9 cellular contexts compared by ENCODE assay signal in genomic region chr19:48738557-48739399, GRCh38. TPM values are rescaled to one million over a fixed set of nuclear protein-coding genes. Genes with fewer than 3 reads are reported as not detected.
DNase-seq lines count a peak whose midpoint lies in the region; ATAC-seq and TF ChIP-seq lines count a peak whose summit lies in the region.
"Had no signal": no experiment of that assay in that cellular context is flagged by ENCODE, and none has a peak within 500 bp of the region (broad histone marks: within the 10 kb centered on the region; RNA-seq: fewer than 3 reads in every experiment).

No MANE protein-coding gene starts in this region.

- H3K4me3 Mint-ChIP-seq in Calu3 (ENCODE audit: low read depth, unreplicated experiment): peak overlapping the region; percentile 26

- TF ChIP-seq CTCF in Calu3 (IDR thresholded peaks at IDR 0.05; ENCODE audit: unreplicated experiment) (peak; percentile 72), MM.1S (IDR thresholded peaks at IDR 0.05; ENCODE audit: low read length) (no peak), gastroesophageal sphincter (IDR thresholded peaks at IDR 0.05) (peak in 3 of 4 experiments; percentile 59 to 69 (median 67)), neutrophil (IDR thresholded peaks at IDR 0.05) (no peak)

- no peaks in the 10 kb centered on the region for H3F3A ChIP-seq in MM.1S (ENCODE audit: insufficient read depth, low read length)

- in situ Hi-C loops in SK-MEL-5 (cut with HindIII; ENCODE audit: low pct_unique_long_range_greater_than_20kb, low sequenced_read_pairs): no loop called here

- no peak overlapping the region for H3K9ac ChIP-seq in MM.1S (ENCODE audit: low read length)

- H3K4me2 ChIP-seq in MM.1S (ENCODE audit: low read depth, low read length): no peak overlapping the region

- H3K4me1 ChIP-seq in MM.1S (ENCODE audit: low read length): no peaks in the 10 kb centered on the region
- H3K4me1 ChIP-seq in gastroesophageal sphincter: peaks cover 0 to 34% (median 0%) of the 10 kb centered on the region in 3 donors
- H3K4me1 ChIP-seq in neutrophil (ENCODE audit: control insufficient read depth in 1 of 2, insufficient read depth in 1 of 2, low read depth in 1 of 2, low read length in 1 of 2): peaks cover 6 to 11% of the 10 kb centered on the region in 2 experiments

- no peak for TF ChIP-seq EP300 in gastroesophageal sphincter (IDR thresholded peaks at IDR 0.05)

- DNase-seq in Calu3: peak; percentile 98
- peak; percentile 26 for DNase-seq in MM.1S
- peak; percentile 74 for DNase-seq in SK-MEL-5 (ENCODE audit: low read depth, low spot score)
- DNase-seq in activated naive CD4-positive, alpha-beta T cell treated with Interleukin-2 at 50 U/mL for 16 hours: peak; percentile 91
- DNase-seq in stromal cell of bone marrow (ENCODE audit: low read depth): peak; percentile 19

- no peaks in the 10 kb centered on the region for H3K9me2 ChIP-seq in MM.1S (replicated peaks; ENCODE audit: insufficient read depth, low read length)

- peaks cover 22% of the 10 kb centered on the region for H3K27me3 Mint-ChIP-seq in Calu3 (ENCODE audit: unreplicated experiment)

- no peak for TF ChIP-seq POLR2A in gastroesophageal sphincter (IDR thresholded peaks at IDR 0.05)

- no peak overlapping the region for H3K27ac Mint-ChIP-seq in Calu3 (ENCODE audit: unreplicated experiment)

- H3K27me3 ChIP-seq in MM.1S (replicated peaks; ENCODE audit: insufficient read depth, low read length) (peaks cover 62% of the 10 kb centered on the region), gastroesophageal sphincter (peaks cover 6% of the 10 kb centered on the region), neutrophil (peaks cover 66% of the 10 kb centered on the region)

- BruUV-seq in Calu3 (replicated peaks; lab: Mats Ljungman, UMichigan): no TSS peak

- no peaks in the 10 kb centered on the region for H4K20me1 ChIP-seq in MM.1S (ENCODE audit: insufficient read depth, low read length)

- peaks cover 17% of the 10 kb centered on the region for H3K36me3 Mint-ChIP-seq in Calu3 (ENCODE audit: insufficient read depth, unreplicated experiment)

- no peaks in the 10 kb centered on the region for H3K9me3 Mint-ChIP-seq in Calu3 (ENCODE audit: low read depth, unreplicated experiment)

- H3K27ac ChIP-seq in MM.1S (ENCODE audit: low read length): no peak overlapping the region
- peak overlapping the region in 3 of 4 donors; percentile 59 to 80 (median 73) for H3K27ac ChIP-seq in gastroesophageal sphincter
- H3K27ac ChIP-seq in neutrophil: no peak overlapping the region

- H3K4me1 Mint-ChIP-seq in Calu3 (ENCODE audit: low read depth, unreplicated experiment): peaks cover 8% of the 10 kb centered on the region

- H3K9me3 ChIP-seq in MM.1S (replicated peaks; ENCODE audit: insufficient read depth, low read length) (no peaks in the 10 kb centered on the region), gastroesophageal sphincter (no peaks in the 10 kb centered on the region), neutrophil (no peaks in the 10 kb centered on the region)

- no peak overlapping the region for H3K4me3 ChIP-seq in MM.1S (ENCODE audit: low read length)
- peak overlapping the region; percentile 27 to 62 for H3K4me3 ChIP-seq in gastroesophageal sphincter
- peak overlapping the region; percentile 40 to 45 for H3K4me3 ChIP-seq in neutrophil (ENCODE audit: low read depth in 1 of 2, low read length in 1 of 2)

- 6% methylated on average over 9 of the region's 95 CpGs; no CpG with 5 or more reads in 1 of the 2 donors for WGBS in gastroesophageal sphincter (ENCODE audit: low coverage in 1 of 2), 2 donors

- intact Hi-C loops in Calu3 (cut with micrococcal nuclease; ENCODE audit: unreplicated experiment): loop anchor here (5.0 kb wide), 1 partner anchor 61 kb away; no protein-coding TSS in a partner anchor

- H3K36me3 ChIP-seq in MM.1S (replicated peaks; ENCODE audit: insufficient read depth, low read length) (no peaks in the 10 kb centered on the region), gastroesophageal sphincter (no peaks in the 10 kb centered on the region), neutrophil (no peaks in the 10 kb centered on the region)

- H2AFZ ChIP-seq in MM.1S (ENCODE audit: low read length): no peak overlapping the region

- H3K79me2 ChIP-seq in MM.1S (ENCODE audit: low read length): no peaks in the 10 kb centered on the region

- ATAC-seq in GM21723 (IDR thresholded peaks at IDR 0.05; ENCODE audit: unreplicated experiment) (peak; percentile 70), gastroesophageal sphincter (peak; percentile 86)

- CTCF ChIA-PET in Calu3 (lab: Charles Lee): interaction anchor here (0.6 to 2.3 kb wide), 14 partner anchors 9 to 254 kb away, joined by 3 to 15 read pairs (median 3); partner anchors contain the start of genes CA11 and FUT2

RNA-seq across cellular contexts. Expression of gene RASIP1, which starts 1.6 kb away (rescaled TPM):
- total RNA-seq in Calu3 (2022) (0.09 and 0.29 TPM in 2 replicates), gastroesophageal sphincter (10 to 100 TPM in 3 of 4 donors, 1 to 10 TPM in 1; 9.8 to 16.4 (median 10.3) TPM)
- total RNA-seq in SK-MEL-5 (2014; rRNA removed; shearing (Covaris generic)): 0.71 and 1.2 TPM in 2 replicates
- polyA plus RNA-seq in SK-MEL-5 (2015; cell fraction: cytosol; rRNA removed): 0.23 and 1.1 TPM in 2 replicates
- polyA plus RNA-seq in SK-MEL-5 (2015; cell fraction: nucleus; rRNA removed): 1.2 and 2.0 TPM in 2 replicates

RNA-seq across cellular contexts. Expression of gene IZUMO1, which starts 7.9 kb away (rescaled TPM):
- total RNA-seq in Calu3 (2022) (0.31 and 0.42 TPM in 2 replicates), gastroesophageal sphincter (under 1 TPM in 1 of 4 donors, not detected in 3; 0.27 TPM)
- total RNA-seq in SK-MEL-5 (2014; rRNA removed; shearing (Covaris generic)): not detected in 2 replicates
- polyA plus RNA-seq in SK-MEL-5 (2015; cell fraction: cytosol; rRNA removed): not detected in 2 replicates
- not detected in 2 replicates for polyA plus RNA-seq in SK-MEL-5 (2015; cell fraction: nucleus; rRNA removed)
- total RNA-seq: glomerular endothelial cell had no signal

RNA-seq across cellular contexts. Expression of gene FUT1, which starts 13.7 kb away (rescaled TPM):
- 2.6 and 2.9 TPM in 2 replicates for total RNA-seq in Calu3 (2022)
- total RNA-seq in SK-MEL-5 (2014; rRNA removed; shearing (Covaris generic)): 0.11 and 0.16 TPM in 2 replicates
- polyA plus RNA-seq in SK-MEL-5 (2015; cell fraction: cytosol; rRNA removed): 0.11 and 0.21 TPM in 2 replicates
- 0.10 and 1.0 TPM in 2 replicates for polyA plus RNA-seq in SK-MEL-5 (2015; cell fraction: nucleus; rRNA removed)
- 1 to 10 TPM in 3 of 4 donors, under 1 TPM in 1; 0.54 to 3.5 (median 2.6) TPM for total RNA-seq in gastroesophageal sphincter

RNA-seq across cellular contexts. Expression of gene FGF21, which starts 16.5 kb away (rescaled TPM):
- total RNA-seq in Calu3 (2022): not detected in 2 replicates
- not detected in 2 replicates for total RNA-seq in SK-MEL-5 (2014; rRNA removed; shearing (Covaris generic))
- not detected in 2 replicates for polyA plus RNA-seq in SK-MEL-5 (2015; cell fraction: cytosol; rRNA removed)
- polyA plus RNA-seq in SK-MEL-5 (2015; cell fraction: nucleus; rRNA removed): not detected in 2 replicates
- not detected for total RNA-seq in gastroesophageal sphincter
- total RNA-seq: glomerular endothelial cell had no signal

RNA-seq across cellular contexts. Expression of gene MAMSTR, which starts 19.3 kb away (rescaled TPM):
- total RNA-seq in Calu3 (2022): 1.7 TPM in 2 replicates
- 0.35 and 0.50 TPM in 2 replicates for total RNA-seq in SK-MEL-5 (2014; rRNA removed; shearing (Covaris generic))
- polyA plus RNA-seq in SK-MEL-5 (2015; cell fraction: cytosol; rRNA removed): 0.14 and 0.30 TPM in 2 replicates
- polyA plus RNA-seq in SK-MEL-5 (2015; cell fraction: nucleus; rRNA removed): 0.26 and 2.0 TPM in 2 replicates
- total RNA-seq in gastroesophageal sphincter: 1 to 10 TPM in 2 of 4 donors, under 1 TPM in 2; 0.25 to 3.7 (median 1.3) TPM

Comparison
In these comparisons a context has a peak if more than half of its experiments do, and no peak if none do; other contexts are left out.
1. DNase-seq: peak in every context shown above with its lines; median percentile 98 in Calu3; 91 in activated naive CD4-positive, alpha-beta T cell treated with Interleukin-2 at 50 U/mL for 16 hours; 74 in SK-MEL-5; 26 in MM.1S; 19 in stromal cell of bone marrow.
2. CTCF ChIP-seq: peak in Calu3 (single experiment) and gastroesophageal sphincter (3 of 4); none in MM.1S (single experiment) and neutrophil (single experiment).
3. H3K27ac ChIP-seq: peak in gastroesophageal sphincter (3 of 4); none in MM.1S (single experiment) and neutrophil (single experiment).